8 cellular contexts compared by ENCODE assay signal in genomic region chr19:1223018-1223855, GRCh38. TPM values are rescaled to one million over a fixed set of nuclear protein-coding genes. Genes with fewer than 3 reads are reported as not detected.
DNase-seq lines count a peak whose midpoint lies in the region; ATAC-seq, FAIRE-seq and TF ChIP-seq lines count a peak whose summit lies in the region.

No MANE protein-coding gene starts in this region.

- peaks cover 22% of the 10 kb centered on the region for H4K20me1 ChIP-seq in IMR-90 (ENCODE audit: insufficient read depth, low read length)

- H3K23ac ChIP-seq in IMR-90 (ENCODE audit: low read depth, low read length): no peak overlapping the region

- in situ Hi-C loops in IMR-90 (cut with MboI; ENCODE audit: low sequenced_read_pairs): no loop called here

- H2AK9ac ChIP-seq in IMR-90 (replicated peaks; ENCODE audit: low read depth, low read length, poor library complexity): no peak overlapping the region

- 0 out of 2 replicates have a peak overlapping the region, but pooled peaks have one; percentile 54 for H2AK5ac ChIP-seq in IMR-90 (ENCODE audit: low read depth, low read length)

- no peak overlapping the region for H3K4me2 ChIP-seq in IMR-90 (ENCODE audit: low read depth, low read length)

- no peak overlapping the region for H2BK5ac ChIP-seq in IMR-90 (ENCODE audit: low read depth, low read length, poor library complexity, severe bottlenecking)

- no peak overlapping the region for H3K18ac ChIP-seq in IMR-90 (ENCODE audit: low read depth, low read length)

- no peak overlapping the region for H3K4ac ChIP-seq in IMR-90 (ENCODE audit: low read depth, low read length)

- H3K36me3 Mint-ChIP-seq in nephron (ENCODE audit: low read depth) (peaks cover 3% of the 10 kb centered on the region), immature natural killer cell (no peaks in the 10 kb centered on the region)

- H3K56ac ChIP-seq in IMR-90 (ENCODE audit: extremely low read depth, insufficient read depth, low read length): no peak overlapping the region

- H3K4me1 ChIP-seq in IMR-90 (ENCODE audit: control insufficient read depth, insufficient read depth, low read length): no peaks in the 10 kb centered on the region

- H3K9me3 Mint-ChIP-seq in nephron: no peaks in the 10 kb centered on the region
- H3K9me3 Mint-ChIP-seq in immature natural killer cell: no peaks in the 10 kb centered on the region

- no peak overlapping the region for H3K27ac ChIP-seq in IMR-90 (ENCODE audit: insufficient read depth, low read length)

- DNase-seq in EL (peak; percentile 48), IMR-90 (peak; percentile 42), bronchial epithelial cell (ENCODE audit: low read depth) (peak; percentile 26), immature natural killer cell (no peak)

- H3K27ac Mint-ChIP-seq in nephron: no peak overlapping the region
- no peak overlapping the region for H3K27ac Mint-ChIP-seq in immature natural killer cell

- no peaks in the 10 kb centered on the region for H3K9me3 ChIP-seq in IMR-90 (ENCODE audit: control insufficient read depth, insufficient read depth, low read length)

- no TSS peak for BruUV-seq in IMR-90 (replicated peaks; lab: Mats Ljungman, UMichigan)

- no peak overlapping the region for H4K91ac ChIP-seq in IMR-90 (ENCODE audit: insufficient read depth, low read depth, low read length)

- H3K4me1 Mint-ChIP-seq in nephron (peaks cover 2% of the 10 kb centered on the region), immature natural killer cell (no peaks in the 10 kb centered on the region)

- no peak; the same call in 1 of the 2 replicates for TF ChIP-seq POLR2A in IMR-90 (IDR thresholded peaks at IDR 0.05; ENCODE audit: low read depth, low read length)

- POLR2A ChIA-PET in IMR-90 (lab: Charles Lee; ENCODE audit: unreplicated experiment): no interaction called here

- H4K5ac ChIP-seq in IMR-90 (ENCODE audit: low read depth, low read length): no peak overlapping the region

- peak; percentile 39 for TF ChIP-seq RAD21 in IMR-90 (IDR thresholded peaks at IDR 0.05; ENCODE audit: low read length)

- no peak overlapping the region for H3K9ac ChIP-seq in IMR-90 (ENCODE audit: low read depth, low read length)

- H2BK20ac ChIP-seq in IMR-90 (ENCODE audit: low read depth, low read length): no peak overlapping the region

- H3K27me3 ChIP-seq in IMR-90 (ENCODE audit: control insufficient read depth, insufficient read depth, low read length) (no peaks in the 10 kb centered on the region), bronchial epithelial cell (ENCODE audit: control insufficient read depth, insufficient read depth, low read length) (no peaks in the 10 kb centered on the region)

- H3K79me1 ChIP-seq in IMR-90 (ENCODE audit: low read depth in 1 of 2, low read length in 2 of 2): peaks cover 6 to 38% of the 10 kb centered on the region in 2 experiments; a peak in 3 of 4 replicates

- H3K27me3 Mint-ChIP-seq in nephron (ENCODE audit: low read depth) (no peaks in the 10 kb centered on the region), immature natural killer cell (ENCODE audit: low read depth in 3 of 3) (no peaks in the 10 kb centered on the region)

- 76% methylated on average over 9 of the region's 48 CpGs; no CpG with 5 or more reads in 1 of the 2 experiments for WGBS in IMR-90 (ENCODE audit: extremely low coverage in 2 of 2, insufficient read length in 1 of 2), 2 experiments

- no peaks in the 10 kb centered on the region for H3K9me1 ChIP-seq in IMR-90 (ENCODE audit: insufficient read depth, low read length)

- ATAC-seq in IMR-90 (ENCODE audit: low read depth) (peak; percentile 34; the same call in 1 of the 2 replicates), HG03342 (IDR thresholded peaks at IDR 0.05; ENCODE audit: unreplicated experiment) (no peak), HG03439 (IDR thresholded peaks at IDR 0.05; ENCODE audit: unreplicated experiment) (no peak), GM18861 (IDR thresholded peaks at IDR 0.05; ENCODE audit: unreplicated experiment) (no peak)

- FAIRE-seq in bronchial epithelial cell (lab: Jason Lieb, UNC): no peak

- H3K4me3 Mint-ChIP-seq in nephron (no peak overlapping the region), immature natural killer cell (no peak overlapping the region)

- no peak overlapping the region for H2BK15ac ChIP-seq in IMR-90 (ENCODE audit: low read depth, low read length)

- H2AFZ ChIP-seq in IMR-90 (replicated peaks; ENCODE audit: low read length, poor library complexity): no peak overlapping the region

- TF ChIP-seq CTCF in IMR-90 (conservative IDR thresholded peaks at IDR 0.05; ENCODE audit: low read depth, low read length) (peak; percentile 45), bronchial epithelial cell (IDR thresholded peaks at IDR 0.05; ENCODE audit: insufficient read depth, low read length, severe bottlenecking) (peak; percentile 67), nephron (IDR thresholded peaks at IDR 0.05; ENCODE audit: unreplicated experiment in 3 of 3) (peak; percentile 27 to 45 (median 28))

- intact Hi-C loops in IMR-90 (cut with micrococcal nuclease): no loop called here

- dilution Hi-C loops in IMR-90 (cut with HindIII; ENCODE audit: low sequenced_read_pairs, unreplicated experiment): no loop called here

- H3K14ac ChIP-seq in IMR-90 (replicated peaks; ENCODE audit: low read depth, low read length): no peak overlapping the region

- H2BK120ac ChIP-seq in IMR-90 (ENCODE audit: low read depth, low read length): no peak overlapping the region

- H3K4me3 ChIP-seq in IMR-90 (ENCODE audit: insufficient read depth, low read depth, low read length) (no peak overlapping the region), bronchial epithelial cell (ENCODE audit: low read depth, low read length) (no peak overlapping the region)

- H4K8ac ChIP-seq in IMR-90 (ENCODE audit: low read depth in 2 of 2, low read length in 2 of 2): no peak overlapping the region

- H3K36me3 ChIP-seq in IMR-90 (ENCODE audit: control insufficient read depth, insufficient read depth, low read length) (peaks cover 54% of the 10 kb centered on the region), bronchial epithelial cell (ENCODE audit: control insufficient read depth, insufficient read depth, low read length) (peaks cover 22% of the 10 kb centered on the region)

- CTCF ChIA-PET in IMR-90 (lab: Yijun Ruan, JAX): no interaction called here

TF ChIP-seq in IMR-90, 13 proteins besides CTCF, POLR2A, EP300 and RAD21 (continues in another document):
- no peak for TF ChIP-seq MAZ (IDR thresholded peaks at IDR 0.05; ENCODE audit: borderline replicate concordance, low read depth, low read length)
- TF ChIP-seq CHD1 (IDR thresholded peaks at IDR 0.05; ENCODE audit: low read depth, low read length): no peak
- TF ChIP-seq MXI1 (IDR thresholded peaks at IDR 0.05; ENCODE audit: borderline replicate concordance, low read depth, low read length): no peak
- peak; percentile 36 for TF ChIP-seq SMC3 (IDR thresholded peaks at IDR 0.05; ENCODE audit: low read depth, low read length)
- TF ChIP-seq CEBPB (IDR thresholded peaks at IDR 0.05; ENCODE audit: low read depth, low read length): no peak
- TF ChIP-seq, protein P1, sequence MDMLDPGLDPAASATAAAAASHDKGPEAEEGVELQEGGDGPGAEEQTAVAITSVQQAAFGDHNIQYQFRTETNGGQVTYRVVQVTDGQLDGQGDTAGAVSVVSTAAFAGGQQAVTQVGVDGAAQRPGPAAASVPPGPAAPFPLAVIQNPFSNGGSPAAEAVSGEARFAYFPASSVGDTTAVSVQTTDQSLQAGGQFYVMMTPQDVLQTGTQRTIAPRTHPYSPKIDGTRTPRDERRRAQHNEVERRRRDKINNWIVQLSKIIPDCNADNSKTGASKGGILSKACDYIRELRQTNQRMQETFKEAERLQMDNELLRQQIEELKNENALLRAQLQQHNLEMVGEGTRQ (IDR thresholded peaks at IDR 0.05; ENCODE audit: low read depth, low read length): no peak
- TF ChIP-seq NFE2L2 (IDR thresholded peaks at IDR 0.05; ENCODE audit: low read depth, low read length): no peak
- peak; percentile 33 for TF ChIP-seq MAFK (IDR thresholded peaks at IDR 0.05; ENCODE audit: low read depth, low read length)
- TF ChIP-seq FOS (IDR thresholded peaks at IDR 0.05; ENCODE audit: low read depth, low read length): no peak
- no peak for TF ChIP-seq BHLHE40 (IDR thresholded peaks at IDR 0.05; ENCODE audit: low read depth, low read length)

RNA-seq across cellular contexts. Expression of gene CBARP, which starts 14.6 kb away (rescaled TPM):
- 0.18 and 0.56 TPM in 2 replicates for total RNA-seq in IMR-90 (2012; rRNA removed)
- 3.9 and 8.5 TPM in 2 replicates for polyA plus RNA-seq in IMR-90 (2012; rRNA removed)
- 3.2 and 7.9 TPM in 2 replicates for polyA plus RNA-seq in IMR-90 (2012; cell fraction: cytosol; rRNA removed)
- polyA plus RNA-seq in IMR-90 (2012; cell fraction: nucleus; rRNA removed; ENCODE audit: low replicate concordance): 24.1 and 64.4 TPM in 2 replicates
- total RNA-seq in bronchial epithelial cell: 1.2 and 2.9 TPM in 2 replicates
- polyA plus RNA-seq in immature natural killer cell: not detected

RNA-seq across cellular contexts. Expression of gene STK11, which starts 17.7 kb away (rescaled TPM):
- total RNA-seq in IMR-90 (2012; rRNA removed): 39.3 and 45.0 TPM in 2 replicates
- polyA plus RNA-seq in IMR-90 (2012; rRNA removed): 40.9 and 42.8 TPM in 2 replicates
- polyA plus RNA-seq in IMR-90 (2012; cell fraction: cytosol; rRNA removed): 35.6 and 50.4 TPM in 2 replicates
- polyA plus RNA-seq in IMR-90 (2012; cell fraction: nucleus; rRNA removed; ENCODE audit: low replicate concordance): 146 and 257 TPM in 2 replicates
- total RNA-seq in bronchial epithelial cell: 110 and 117 TPM in 2 replicates
- 10 to 100 TPM; 10.8 to 14.5 (median 11.7) TPM for polyA plus RNA-seq in immature natural killer cell

RNA-seq across cellular contexts. Expression of gene ATP5F1D, which starts 18.3 kb away (rescaled TPM):
- total RNA-seq in IMR-90 (2012; rRNA removed) (7.3 and 13.6 TPM in 2 replicates), bronchial epithelial cell (8.7 and 14.8 TPM in 2 replicates)
- polyA plus RNA-seq in IMR-90 (2012; rRNA removed) (140 and 189 TPM in 2 replicates), immature natural killer cell (100 to 1,000 TPM; 145 to 310 (median 303) TPM)
- polyA plus RNA-seq in IMR-90 (2012; cell fraction: cytosol; rRNA removed): 348 and 386 TPM in 2 replicates
- polyA plus RNA-seq in IMR-90 (2012; cell fraction: nucleus; rRNA removed; ENCODE audit: low replicate concordance): 72.4 and 213 TPM in 2 replicates

RNA-seq across cellular contexts. Expression of gene MIDN, which starts 25.1 kb away (rescaled TPM):
- total RNA-seq in IMR-90 (2012; rRNA removed): 2.2 and 2.5 TPM in 2 replicates
- 24.1 and 26.0 TPM in 2 replicates for polyA plus RNA-seq in IMR-90 (2012; rRNA removed)
- 39.2 and 47.7 TPM in 2 replicates for polyA plus RNA-seq in IMR-90 (2012; cell fraction: cytosol; rRNA removed)
- polyA plus RNA-seq in IMR-90 (2012; cell fraction: nucleus; rRNA removed; ENCODE audit: low replicate concordance): 97.0 and 144 TPM in 2 replicates
- 15.8 and 31.1 TPM in 2 replicates for total RNA-seq in bronchial epithelial cell
- 10 to 100 TPM in 2 of 3 donors, 1 to 10 TPM in 1; 4.9 to 16.0 (median 10.8) TPM for polyA plus RNA-seq in immature natural killer cell

RNA-seq across cellular contexts. Expression of gene CIRBP, which starts 45.9 kb away (rescaled TPM):
- total RNA-seq in IMR-90 (2012; rRNA removed): 226 and 299 TPM in 2 replicates
- 405 and 542 TPM in 2 replicates for polyA plus RNA-seq in IMR-90 (2012; rRNA removed)
- 562 and 617 TPM in 2 replicates for polyA plus RNA-seq in IMR-90 (2012; cell fraction: cytosol; rRNA removed)
- 2,129 and 2,924 TPM in 2 replicates for polyA plus RNA-seq in IMR-90 (2012; cell fraction: nucleus; rRNA removed; ENCODE audit: low replicate concordance)
- 317 and 370 TPM in 2 replicates for total RNA-seq in bronchial epithelial cell
- 100 to 1,000 TPM; 146 to 246 (median 197) TPM for polyA plus RNA-seq in immature natural killer cell

Comparison
In these comparisons a context has a peak if more than half of its experiments do, and no peak if none do; other contexts are left out.
1. DNase-seq: peak in EL (single experiment), IMR-90 (single experiment) and bronchial epithelial cell (single experiment); none in immature natural killer cell (0 of 3).
2. Peak in every context shown above with its lines, with median percentiles within 50 percentile points of each other: CTCF ChIP-seq.